ENCODE assay signal across 1 cellular context in genomic region chr2:241736111-241736510, GRCh38.
TF ChIP-seq lines count a peak whose summit lies in the region.

No MANE protein-coding gene starts in this region.

TF ChIP-seq in WTC11, 78 proteins besides CTCF, POLR2A, EP300 and RAD21 (continued from another document):
- TF ChIP-seq ZBTB21 (CRISPR knock-in tag; IDR thresholded peaks at IDR 0.05; ENCODE audit: borderline replicate concordance) (no peak), MLX (CRISPR knock-in tag; IDR thresholded peaks at IDR 0.05) (no peak), GRHL2 (CRISPR knock-in tag; IDR thresholded peaks at IDR 0.05; ENCODE audit: insufficient replicate concordance, severe bottlenecking) (no peak), PRRX2 (CRISPR knock-in tag; IDR thresholded peaks at IDR 0.05) (no peak), ARID4B (CRISPR knock-in tag; IDR thresholded peaks at IDR 0.05; ENCODE audit: borderline replicate concordance) (no peak), JAZF1 (CRISPR knock-in tag; IDR thresholded peaks at IDR 0.05) (no peak), ZNF423 (CRISPR knock-in tag; IDR thresholded peaks at IDR 0.05) (no peak), ETV6 (CRISPR knock-in tag; IDR thresholded peaks at IDR 0.05) (no peak), NFE2L1 (CRISPR knock-in tag; IDR thresholded peaks at IDR 0.05) (no peak), ZNF121 (CRISPR knock-in tag; IDR thresholded peaks at IDR 0.05) (no peak)
